ENCODE assay signal across 17 cellular contexts in genomic region chr21:41583274-41583790, GRCh38.
DNase-seq lines count a peak whose midpoint lies in the region; TF ChIP-seq lines count a peak whose summit lies in the region.
"Had no signal": no experiment of that assay in that cellular context is flagged by ENCODE, and none has a peak within 500 bp of the region (broad histone marks: within the 10 kb centered on the region; RNA-seq: fewer than 3 reads in every experiment).

No MANE protein-coding gene starts in this region.

- peaks cover 28% of the 10 kb centered on the region for H3K4me1 Mint-ChIP-seq in Caco-2 (ENCODE audit: low read depth, unreplicated experiment)
- H3K4me1 Mint-ChIP-seq in osteocyte (ENCODE audit: unreplicated experiment), result peaks cover 12% of the 10 kb centered on the region
- H3K4me1 Mint-ChIP-seq: mesothelial cell of epicardium had no signal

- CTCF ChIA-PET in Caco-2 (lab: Charles Lee), result no interaction called here

- TF ChIP-seq EP300 in sigmoid colon (IDR thresholded peaks at IDR 0.05), result no peak

- H3K36me3 Mint-ChIP-seq in Caco-2 (ENCODE audit: insufficient read depth, unreplicated experiment) (peaks cover 4% of the 10 kb centered on the region), osteocyte (ENCODE audit: unreplicated experiment) (no peaks in the 10 kb centered on the region)
- H3K36me3 Mint-ChIP-seq: mesothelial cell of epicardium had no signal

- H3K4me3 Mint-ChIP-seq in Caco-2 (ENCODE audit: unreplicated experiment) (no peak overlapping the region), osteocyte (ENCODE audit: unreplicated experiment) (no peak overlapping the region)
- H3K4me3 Mint-ChIP-seq: mesothelial cell of epicardium; T-helper 1 cell treated with Interleukin-12 subunit alpha and Interleukin-12 subunit beta and Interleukin-4 antibody, amounts not matched to agents 30 μg/mL and 1 μg/mL, for 36 hours had no signal

- intact Hi-C loops in Caco-2 (cut with micrococcal nuclease; ENCODE audit: unreplicated experiment), result loop anchor here (1.0 kb wide), 1 partner anchor 10 kb away; no protein-coding TSS in a partner anchor
- intact Hi-C loops in sigmoid colon (cut with DNase I), result no loop called here
- intact Hi-C loops in ascending aorta (cut with DNase I), result no loop called here

- no peaks in the 10 kb centered on the region for H3K36me3 ChIP-seq in Caco-2 (ENCODE audit: control insufficient read depth, insufficient read depth, low read length)
- no peaks in the 10 kb centered on the region for H3K36me3 ChIP-seq in esophagus (ENCODE audit: control insufficient read depth in 2 of 2, insufficient read depth in 2 of 2, low read length in 1 of 2)
- H3K36me3 ChIP-seq in sigmoid colon, result no peaks in the 10 kb centered on the region
- H3K36me3 ChIP-seq in ascending aorta, result no peaks in the 10 kb centered on the region
- H3K36me3 ChIP-seq: ovary had no signal

- no TSS peak for BruUV-seq in Caco-2 (replicated peaks; lab: Mats Ljungman, UMichigan)

- H3K9me3 Mint-ChIP-seq in Caco-2 (ENCODE audit: unreplicated experiment) (peaks cover 3% of the 10 kb centered on the region), osteocyte (ENCODE audit: unreplicated experiment) (peaks cover 16% of the 10 kb centered on the region)

- DNase-seq in Caco-2, result peak; percentile 71 to 73
- DNase-seq in M059J (ENCODE audit: low read depth), result peak; percentile 72
- DNase-seq in osteocyte (ENCODE audit: extremely low spot score, unreplicated experiment), result no peak
- no peak for DNase-seq in NCI-H187 treated with DMSO at 0.1 percent for 48 hours (lab: John Stamatoyannopoulos, UW)
- no peak for DNase-seq in sigmoid colon
- DNase-seq in ascending aorta (ENCODE audit: low spot score in 2 of 2), result no peak
- no peak for DNase-seq in NCI-H82 treated with DMSO at 0.1 percent for 48 hours (lab: John Stamatoyannopoulos, UW; ENCODE audit: unreplicated experiment)
- DNase-seq: activated CD4-positive, alpha-beta T cell treated with anti-CD3 and anti-CD28 coated beads, Interleukin-2, amount 50 U/mL, for 4 hours; activated naive CD4-positive, alpha-beta T cell; hippocampal formation; NCI-H2081 treated with DMSO at 0.1 percent for 48 hours; OCI-M1 had no signal

- no peak for TF ChIP-seq CTCF in Caco-2 (IDR thresholded peaks at IDR 0.05; ENCODE audit: insufficient read depth in 1 of 2, low read depth in 1 of 2, low read length in 1 of 2, severe bottlenecking in 1 of 2, unreplicated experiment in 1 of 2)
- no peak for TF ChIP-seq CTCF in osteocyte (IDR thresholded peaks at IDR 0.05)
- no peak for TF ChIP-seq CTCF in sigmoid colon (IDR thresholded peaks at IDR 0.05)
- TF ChIP-seq CTCF in ascending aorta (IDR thresholded peaks at IDR 0.05), result no peak

- WGBS in esophagus, 2 donors, result 30 to 34% methylated on average over 10 of the region's 10 CpGs
- WGBS in sigmoid colon, 2 donors, result 20 to 51% methylated on average over 10 of the region's 10 CpGs

- H3K27ac ChIP-seq in esophagus (ENCODE audit: low read depth in 2 of 2, low read length in 1 of 2) (peak overlapping the region; percentile 21 to 54), sigmoid colon (no peak overlapping the region), ascending aorta (no peak overlapping the region)
- H3K27ac ChIP-seq: KMS-11, ovary had no signal

- peaks cover 42% of the 10 kb centered on the region for H3K4me1 ChIP-seq in Caco-2
- peaks cover 0 to 19% of the 10 kb centered on the region in 2 donors for H3K4me1 ChIP-seq in esophagus (ENCODE audit: control insufficient read depth in 2 of 2, insufficient read depth in 2 of 2, low read length in 1 of 2)
- H3K4me1 ChIP-seq in sigmoid colon, result no peaks in the 10 kb centered on the region
- no peaks in the 10 kb centered on the region for H3K4me1 ChIP-seq in ascending aorta

- TF ChIP-seq POLR2A in sigmoid colon (IDR thresholded peaks at IDR 0.05), result no peak

- H3K9me3 ChIP-seq in Caco-2 (peaks cover 11% of the 10 kb centered on the region), esophagus (ENCODE audit: control insufficient read depth in 2 of 2, insufficient read depth in 1 of 2, low read depth in 1 of 2, low read length in 1 of 2) (no peaks in the 10 kb centered on the region), sigmoid colon (peaks cover 0 to 7% (median 4%) of the 10 kb centered on the region in 4 donors), ascending aorta (peaks cover 0 to 5% of the 10 kb centered on the region in 2 donors)
- H3K9me3 ChIP-seq: ovary had no signal

- H3K27ac Mint-ChIP-seq in Caco-2 (ENCODE audit: unreplicated experiment), result no peak overlapping the region
- H3K27ac Mint-ChIP-seq in osteocyte (ENCODE audit: unreplicated experiment), result peak overlapping the region; percentile 61
- H3K27ac Mint-ChIP-seq: mesothelial cell of epicardium; T-helper 1 cell treated with Interleukin-12 subunit alpha and Interleukin-12 subunit beta and Interleukin-4 antibody, amounts not matched to agents 30 μg/mL and 1 μg/mL, for 36 hours had no signal

- H3K27me3 ChIP-seq in Caco-2 (replicated peaks; ENCODE audit: control insufficient read depth, insufficient read depth, low read length), result no peaks in the 10 kb centered on the region
- no peaks in the 10 kb centered on the region for H3K27me3 ChIP-seq in esophagus (ENCODE audit: control insufficient read depth in 1 of 2, insufficient read depth in 2 of 2, low read length in 2 of 2)
- no peaks in the 10 kb centered on the region for H3K27me3 ChIP-seq in sigmoid colon
- H3K27me3 ChIP-seq in ascending aorta, result no peaks in the 10 kb centered on the region
- H3K27me3 ChIP-seq: ovary had no signal

- H3K27me3 Mint-ChIP-seq in Caco-2 (ENCODE audit: insufficient read depth, unreplicated experiment) (no peaks in the 10 kb centered on the region), osteocyte (ENCODE audit: unreplicated experiment) (peaks cover 11% of the 10 kb centered on the region)

- POLR2A ChIA-PET in Caco-2 (lab: Charles Lee), result no interaction called here

- no peak overlapping the region for H3K4me3 ChIP-seq in Caco-2 (ENCODE audit: low read depth, low read length)
- no peak overlapping the region for H3K4me3 ChIP-seq in esophagus (ENCODE audit: low read depth in 1 of 2, low read length in 2 of 2)
- H3K4me3 ChIP-seq in sigmoid colon, result no peak overlapping the region
- H3K4me3 ChIP-seq in ascending aorta, result no peak overlapping the region
- H3K4me3 ChIP-seq: ovary had no signal

Comparison
In these comparisons a context has a peak if more than half of its experiments do, and no peak if none do; other contexts are left out.
1. DNase-seq: peak in Caco-2 (2 of 2) and M059J (single experiment); none in osteocyte (single experiment), NCI-H187 treated with DMSO at 0.1 percent for 48 hours (single experiment), sigmoid colon (single experiment), ascending aorta (0 of 2) and NCI-H82 treated with DMSO at 0.1 percent for 48 hours (single experiment).
2. H3K27ac ChIP-seq: peak in esophagus (2 of 2); none in sigmoid colon (0 of 4) and ascending aorta (0 of 2).